In genomic region chr4:57044279-57044678, GRCh38 we compare ENCODE assay signal across 14 cellular contexts.
DNase-seq lines count a peak whose midpoint lies in the region; ATAC-seq and TF ChIP-seq lines count a peak whose summit lies in the region.
"Had no signal": no experiment of that assay in that cellular context is flagged by ENCODE, and none has a peak within 500 bp of the region (broad histone marks: within the 10 kb centered on the region; RNA-seq: fewer than 3 reads in every experiment).

No MANE protein-coding gene starts in this region.

- no peak overlapping the region for H3K4me3 Mint-ChIP-seq in natural killer cell
- H3K4me3 Mint-ChIP-seq in natural killer cell treated with Interleukin-12 subunit alpha and Interleukin-12 subunit beta and Interleukin-15 and Interleukin-18, amount 100 ng/mL, for 72 hours = no peak overlapping the region
- H3K4me3 Mint-ChIP-seq in T-helper 17 cell = no peak overlapping the region
- no peak overlapping the region for H3K4me3 Mint-ChIP-seq in activated naive CD8-positive, alpha-beta T cell treated with anti-CD3 and anti-CD28 coated beads, Interleukin-2, amount 50 U/mL, for 24 hours
- H3K4me3 Mint-ChIP-seq: B cell, neural progenitor cell had no signal

- no peak for DNase-seq in natural killer cell
- no peak for DNase-seq in natural killer cell treated with Interleukin-12 subunit alpha and Interleukin-12 subunit beta and Interleukin-15 and Interleukin-18, amount 100 ng/mL, for 72 hours (ENCODE audit: low spot score)
- DNase-seq in fibroblast of gingiva (ENCODE audit: low read depth) = peak; percentile 94
- DNase-seq in prostate gland (ENCODE audit: low spot score) = no peak
- DNase-seq in T-helper 17 cell = no peak
- DNase-seq in activated naive CD8-positive, alpha-beta T cell treated with anti-CD3 and anti-CD28 coated beads, Interleukin-2, amount 50 U/mL, for 24 hours = no peak
- no peak for DNase-seq in DMS 273 treated with DMSO at 0.1 percent for 48 hours (lab: John Stamatoyannopoulos, UW)
- DNase-seq: activated CD8-positive, alpha-beta memory T cell treated with anti-CD3 and anti-CD28 coated beads, Interleukin-2, amount 50 U/mL, for 48 hours; NCI-H2227 treated with DMSO at 0.1 percent for 48 hours; RPMI8226; substantia nigra had no signal

- ATAC-seq in natural killer cell = no peak
- no peak for ATAC-seq in natural killer cell treated with Interleukin-12 subunit alpha and Interleukin-12 subunit beta and Interleukin-15 and Interleukin-18, amount 100 ng/mL, for 72 hours
- ATAC-seq in T-helper 17 cell = no peak
- ATAC-seq in HG03442 (IDR thresholded peaks at IDR 0.05; ENCODE audit: unreplicated experiment) = no peak
- no peak for ATAC-seq in activated naive CD8-positive, alpha-beta T cell treated with anti-CD3 and anti-CD28 coated beads, Interleukin-2, amount 50 U/mL, for 24 hours

- H3K36me3 Mint-ChIP-seq in natural killer cell (peaks cover 7% of the 10 kb centered on the region), T-helper 17 cell (ENCODE audit: low read depth) (peaks cover 2% of the 10 kb centered on the region)
- H3K36me3 Mint-ChIP-seq in natural killer cell treated with Interleukin-12 subunit alpha and Interleukin-12 subunit beta and Interleukin-15 and Interleukin-18, amount 100 ng/mL, for 72 hours = no peaks in the 10 kb centered on the region
- H3K36me3 Mint-ChIP-seq in activated naive CD8-positive, alpha-beta T cell treated with anti-CD3 and anti-CD28 coated beads, Interleukin-2, amount 50 U/mL, for 24 hours (ENCODE audit: low read depth) = no peaks in the 10 kb centered on the region

- H3K27ac ChIP-seq in prostate gland = peak overlapping the region; percentile 51 to 64
- H3K27ac ChIP-seq: neural progenitor cell had no signal

- H3K27me3 Mint-ChIP-seq in natural killer cell (ENCODE audit: low read depth in 2 of 2) = no peaks in the 10 kb centered on the region
- H3K27me3 Mint-ChIP-seq in natural killer cell treated with Interleukin-12 subunit alpha and Interleukin-12 subunit beta and Interleukin-15 and Interleukin-18, amount 100 ng/mL, for 72 hours = no peaks in the 10 kb centered on the region
- H3K27me3 Mint-ChIP-seq in T-helper 17 cell = peaks cover 46% of the 10 kb centered on the region
- peaks cover 6% of the 10 kb centered on the region for H3K27me3 Mint-ChIP-seq in activated naive CD8-positive, alpha-beta T cell treated with anti-CD3 and anti-CD28 coated beads, Interleukin-2, amount 50 U/mL, for 24 hours

- H3K27ac Mint-ChIP-seq in natural killer cell = peak overlapping the region; percentile 50 to 67
- peak overlapping the region in 1 of 2 donors; percentile 58 for H3K27ac Mint-ChIP-seq in natural killer cell treated with Interleukin-12 subunit alpha and Interleukin-12 subunit beta and Interleukin-15 and Interleukin-18, amount 100 ng/mL, for 72 hours
- H3K27ac Mint-ChIP-seq in T-helper 17 cell = no peak overlapping the region
- H3K27ac Mint-ChIP-seq in activated naive CD8-positive, alpha-beta T cell treated with anti-CD3 and anti-CD28 coated beads, Interleukin-2, amount 50 U/mL, for 24 hours = no peak overlapping the region
- H3K27ac Mint-ChIP-seq: B cell, neural progenitor cell had no signal

- no peaks in the 10 kb centered on the region for H3K4me1 ChIP-seq in prostate gland (replicated peaks)
- H3K4me1 ChIP-seq: neural progenitor cell had no signal

- H3K4me3 ChIP-seq in prostate gland = no peak overlapping the region
- H3K4me3 ChIP-seq: neural progenitor cell had no signal

- TF ChIP-seq POLR2A in prostate gland (IDR thresholded peaks at IDR 0.05) = no peak

- intact Hi-C loops in natural killer cell (cut with micrococcal nuclease) = no loop called here
- intact Hi-C loops in prostate gland (cut with DNase I) = no loop called here

- H3K4me1 Mint-ChIP-seq in natural killer cell = peaks cover 40 to 48% of the 10 kb centered on the region in 2 donors
- peaks cover 1 to 27% of the 10 kb centered on the region in 2 donors for H3K4me1 Mint-ChIP-seq in natural killer cell treated with Interleukin-12 subunit alpha and Interleukin-12 subunit beta and Interleukin-15 and Interleukin-18, amount 100 ng/mL, for 72 hours (ENCODE audit: low read depth in 2 of 2)
- no peaks in the 10 kb centered on the region for H3K4me1 Mint-ChIP-seq in T-helper 17 cell
- H3K4me1 Mint-ChIP-seq in activated naive CD8-positive, alpha-beta T cell treated with anti-CD3 and anti-CD28 coated beads, Interleukin-2, amount 50 U/mL, for 24 hours = no peaks in the 10 kb centered on the region
- H3K4me1 Mint-ChIP-seq: B cell had no signal

- no peaks in the 10 kb centered on the region for H3K36me3 ChIP-seq in prostate gland
- H3K36me3 ChIP-seq: neural progenitor cell had no signal

- H3K9me3 ChIP-seq in prostate gland (no peaks in the 10 kb centered on the region), T-helper 17 cell (ENCODE audit: control insufficient read depth, low read length, poor library complexity, severe bottlenecking) (no peaks in the 10 kb centered on the region)

- no peak for TF ChIP-seq CTCF in natural killer cell (IDR thresholded peaks at IDR 0.05)
- no peak for TF ChIP-seq CTCF in prostate gland (IDR thresholded peaks at IDR 0.05)

- WGBS in prostate gland = 64% methylated on average over 1 of the region's 1 CpG

- H3K9me3 Mint-ChIP-seq in natural killer cell = no peaks in the 10 kb centered on the region
- H3K9me3 Mint-ChIP-seq in natural killer cell treated with Interleukin-12 subunit alpha and Interleukin-12 subunit beta and Interleukin-15 and Interleukin-18, amount 100 ng/mL, for 72 hours = no peaks in the 10 kb centered on the region
- H3K9me3 Mint-ChIP-seq in activated naive CD8-positive, alpha-beta T cell treated with anti-CD3 and anti-CD28 coated beads, Interleukin-2, amount 50 U/mL, for 24 hours = no peaks in the 10 kb centered on the region

- no peaks in the 10 kb centered on the region for H3K27me3 ChIP-seq in prostate gland (replicated peaks; ENCODE audit: insufficient read depth)
- H3K27me3 ChIP-seq: neural progenitor cell had no signal

Comparison
In these comparisons a context has a peak if more than half of its experiments do, and no peak if none do; other contexts are left out.
1. H3K27ac Mint-ChIP-seq: peak in natural killer cell (2 of 2); none in T-helper 17 cell (single experiment) and activated naive CD8-positive, alpha-beta T cell treated with anti-CD3 and anti-CD28 coated beads, Interleukin-2, amount 50 U/mL, for 24 hours (single experiment).